10 cellular contexts compared by ENCODE assay signal in the genomic region with DNA sequence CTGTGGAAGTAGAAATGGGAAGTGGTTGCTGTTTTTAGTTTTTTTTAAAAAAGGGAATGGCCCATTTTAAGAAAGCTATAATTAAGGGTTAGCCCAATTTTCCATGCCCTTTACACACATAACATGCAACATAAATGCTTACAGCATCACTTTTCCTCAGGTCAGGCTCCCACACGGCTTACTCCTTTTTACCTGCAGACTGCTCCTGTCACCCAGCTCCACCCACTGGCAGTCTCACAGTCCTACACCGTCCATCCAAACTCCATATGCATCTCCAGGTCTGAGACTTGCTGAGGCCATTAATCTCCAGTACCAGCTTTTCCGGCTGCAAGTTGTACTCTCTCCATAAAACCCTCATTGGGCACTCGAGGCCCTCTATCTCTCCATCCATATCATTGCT. TPM values are rescaled to one million over a fixed set of nuclear protein-coding genes. Genes with fewer than 3 reads are reported as not detected.
DNase-seq lines count a peak whose midpoint lies in the region; ATAC-seq and TF ChIP-seq lines count a peak whose summit lies in the region.
"Had no signal": no experiment of that assay in that cellular context is flagged by ENCODE, and none has a peak within 500 bp of the region (broad histone marks: within the 10 kb centered on the region; RNA-seq: fewer than 3 reads in every experiment).

No MANE protein-coding gene starts in this region.

- peak; percentile 45 for TF ChIP-seq RAD21 in Ishikawa (IDR thresholded peaks at IDR 0.05; ENCODE audit: low read depth)

- intact Hi-C loops in gastrocnemius medialis (cut with DNase I; ENCODE audit: low total_unique reads) = no loop called here

- H3K4me1 ChIP-seq in gastrocnemius medialis = no peaks in the 10 kb centered on the region

- H3K27ac ChIP-seq in gastrocnemius medialis = no peak overlapping the region
- H3K27ac ChIP-seq: BLaER1 treated with 17β-estradiol and CSF1 and Interleukin-3, amounts not matched to agents 10 nM and 100 nM had no signal

- no peak for ATAC-seq in gastrocnemius medialis

- TF ChIP-seq EP300 in Ishikawa (IDR thresholded peaks at IDR 0.05; ENCODE audit: borderline replicate concordance) = no peak

- no peak for TF ChIP-seq POLR2A in gastrocnemius medialis (IDR thresholded peaks at IDR 0.05)

- in situ Hi-C loops in astrocyte of the spinal cord (cut with HindIII; ENCODE audit: low sequenced_read_pairs) = no loop called here
- in situ Hi-C loops in gastrocnemius medialis (cut with MboI; ENCODE audit: low sequenced_read_pairs in 4 of 4) = loop anchor here in 1 of 4 donors (25.0 kb wide), 1 partner anchor 436 kb away; no protein-coding TSS in a partner anchor

- TF ChIP-seq CTCF in astrocyte of the spinal cord (IDR thresholded peaks at IDR 0.05; ENCODE audit: low read depth, low read length) (peak; percentile 10), retinal pigment epithelial cell (conservative IDR thresholded peaks at IDR 0.05; ENCODE audit: low read depth, low read length) (peak; percentile 53), gastrocnemius medialis (IDR thresholded peaks at IDR 0.05 in 4 of 5, conservative IDR thresholded peaks at IDR 0.05 in 1 of 5) (no peak)

- H3K9me3 ChIP-seq in gastrocnemius medialis = no peaks in the 10 kb centered on the region
- H3K9me3 ChIP-seq: BLaER1 treated with 17β-estradiol and CSF1 and Interleukin-3, amounts not matched to agents 10 nM and 100 nM had no signal

- H3K4me3 ChIP-seq in astrocyte of the spinal cord (ENCODE audit: low read depth, low read length) (no peak overlapping the region), retinal pigment epithelial cell (ENCODE audit: low read length) (no peak overlapping the region), gastrocnemius medialis (no peak overlapping the region)
- H3K4me3 ChIP-seq: BLaER1 treated with 17β-estradiol and CSF1 and Interleukin-3, amounts not matched to agents 10 nM and 100 nM had no signal

- H3K27me3 ChIP-seq in gastrocnemius medialis = no peaks in the 10 kb centered on the region
- H3K27me3 ChIP-seq: BLaER1 treated with 17β-estradiol and CSF1 and Interleukin-3, amounts not matched to agents 10 nM and 100 nM had no signal

- peak; percentile 36 for DNase-seq in SIG-M5 treated with dmso at 0.1 percent for 504 hours (lab: John Stamatoyannopoulos, UW; ENCODE audit: unreplicated experiment)
- DNase-seq in SIG-M5 (lab: John Stamatoyannopoulos, UW) = no peak
- DNase-seq in astrocyte of the spinal cord (ENCODE audit: low read depth, low spot score) = no peak
- DNase-seq in retinal pigment epithelial cell (ENCODE audit: low read depth) = no peak
- no peak for DNase-seq in activated CD4-positive, CD25-positive, alpha-beta regulatory T cell (lab: John Stamatoyannopoulos, UW)
- no peak for DNase-seq in gastrocnemius medialis
- DNase-seq in AML-193 (lab: John Stamatoyannopoulos, UW) = no peak
- DNase-seq: stimulated activated CD4-positive, alpha-beta T cell treated with anti-CD3 and anti-CD28 coated beads, Interleukin-1b, Interleukin-23, amount 100 ng/mL, for 48 hours had no signal

- no peaks in the 10 kb centered on the region for H3K36me3 ChIP-seq in gastrocnemius medialis
- H3K36me3 ChIP-seq: BLaER1 treated with 17β-estradiol and CSF1 and Interleukin-3, amounts not matched to agents 10 nM and 100 nM had no signal

TF ChIP-seq in Ishikawa, 13 proteins besides CTCF, POLR2A, EP300 and RAD21:
- TF ChIP-seq TEAD4 (IDR thresholded peaks at IDR 0.05) (no peak), TCF12 (IDR thresholded peaks at IDR 0.05; ENCODE audit: low read depth) (no peak)
- TF ChIP-seq, protein P1, sequence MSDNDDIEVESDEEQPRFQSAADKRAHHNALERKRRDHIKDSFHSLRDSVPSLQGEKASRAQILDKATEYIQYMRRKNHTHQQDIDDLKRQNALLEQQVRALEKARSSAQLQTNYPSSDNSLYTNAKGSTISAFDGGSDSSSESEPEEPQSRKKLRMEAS (IDR thresholded peaks at IDR 0.05) = no peak

RNA-seq across cellular contexts. Expression of gene MORC1, which starts 19.7 kb away (rescaled TPM):
- total RNA-seq in gastrocnemius medialis = not detected

RNA-seq across cellular contexts. Expression of gene C3orf85, which starts 38.3 kb away (rescaled TPM):
- not detected for total RNA-seq in gastrocnemius medialis

Comparison
In these comparisons a context has a peak if more than half of its experiments do, and no peak if none do; other contexts are left out.
1. CTCF ChIP-seq: peak in astrocyte of the spinal cord (single experiment) and retinal pigment epithelial cell (single experiment); none in gastrocnemius medialis (0 of 5).